8 cellular contexts compared by ENCODE assay signal in the genomic region with DNA sequence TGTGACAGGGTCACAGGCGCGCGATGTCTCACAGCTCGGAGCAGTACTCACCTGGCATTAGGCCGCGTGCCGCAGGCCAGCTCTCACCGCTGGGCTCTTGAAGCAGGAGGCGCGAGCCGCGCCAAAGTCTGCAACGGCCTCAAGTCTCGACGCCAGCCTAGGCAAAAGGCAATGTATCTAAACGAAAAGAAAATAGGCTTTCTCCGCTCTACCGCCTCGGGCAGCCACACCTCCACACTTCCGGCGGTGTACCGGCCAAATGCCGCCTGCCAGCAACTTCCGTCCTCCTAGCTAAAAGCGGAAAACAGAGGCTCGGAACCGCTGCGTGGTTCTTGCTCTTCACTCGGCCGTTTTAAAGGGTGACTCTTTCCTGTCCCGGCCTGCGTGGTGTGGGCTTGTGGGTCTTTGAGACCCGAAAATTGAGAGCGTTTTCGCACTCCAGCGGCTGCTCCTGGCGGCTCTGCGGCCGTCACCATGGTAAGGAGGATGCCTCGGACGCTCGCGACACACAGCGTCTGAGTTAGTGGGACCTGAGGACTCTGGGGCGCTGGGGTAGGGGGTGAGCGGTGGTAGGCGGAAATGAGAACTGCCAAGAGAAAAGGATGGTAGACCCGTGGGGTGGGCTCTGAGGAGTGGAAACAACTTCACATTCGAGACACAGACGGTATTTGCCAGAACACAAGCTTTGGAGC. TPM values are rescaled to one million over a fixed set of nuclear protein-coding genes. Genes with fewer than 3 reads are reported as not detected.
DNase-seq lines count a peak whose midpoint lies in the region; ATAC-seq, FAIRE-seq and TF ChIP-seq lines count a peak whose summit lies in the region.

A gene with protein sequence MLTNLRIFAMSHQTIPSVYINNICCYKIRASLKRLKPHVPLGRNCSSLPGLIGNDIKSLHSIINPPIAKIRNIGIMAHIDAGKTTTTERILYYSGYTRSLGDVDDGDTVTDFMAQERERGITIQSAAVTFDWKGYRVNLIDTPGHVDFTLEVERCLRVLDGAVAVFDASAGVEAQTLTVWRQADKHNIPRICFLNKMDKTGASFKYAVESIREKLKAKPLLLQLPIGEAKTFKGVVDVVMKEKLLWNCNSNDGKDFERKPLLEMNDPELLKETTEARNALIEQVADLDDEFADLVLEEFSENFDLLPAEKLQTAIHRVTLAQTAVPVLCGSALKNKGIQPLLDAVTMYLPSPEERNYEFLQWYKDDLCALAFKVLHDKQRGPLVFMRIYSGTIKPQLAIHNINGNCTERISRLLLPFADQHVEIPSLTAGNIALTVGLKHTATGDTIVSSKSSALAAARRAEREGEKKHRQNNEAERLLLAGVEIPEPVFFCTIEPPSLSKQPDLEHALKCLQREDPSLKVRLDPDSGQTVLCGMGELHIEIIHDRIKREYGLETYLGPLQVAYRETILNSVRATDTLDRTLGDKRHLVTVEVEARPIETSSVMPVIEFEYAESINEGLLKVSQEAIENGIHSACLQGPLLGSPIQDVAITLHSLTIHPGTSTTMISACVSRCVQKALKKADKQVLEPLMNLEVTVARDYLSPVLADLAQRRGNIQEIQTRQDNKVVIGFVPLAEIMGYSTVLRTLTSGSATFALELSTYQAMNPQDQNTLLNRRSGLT (minus strand): TSS at position 231 of the 692 bp plus-strand sequence. CDS start 3,375 bp downstream, outside the sequence.
Gene NSA2, plus strand, starts transcription at position 363 of the 692 bp plus-strand sequence. Its CDS starts 112 bp downstream, at position 475.

- no peaks in the 10 kb centered on the region for H3K9me3 ChIP-seq in keratinocyte (ENCODE audit: control insufficient read depth, low read depth, low read length)

- no peak for TF ChIP-seq CTCF in AG09319 (IDR thresholded peaks at IDR 0.05; ENCODE audit: low read depth, low read length)
- no peak for TF ChIP-seq CTCF in keratinocyte (optimal IDR thresholded peaks at IDR 0.05 in 1 of 3, IDR thresholded peaks at IDR 0.05 in 1 of 3, conservative IDR thresholded peaks at IDR 0.05 in 1 of 3; ENCODE audit: extremely low read depth in 1 of 3, insufficient read depth in 2 of 3, low read length in 3 of 3)

- ATAC-seq in GM19035 (IDR thresholded peaks at IDR 0.05; ENCODE audit: unreplicated experiment) (peak; percentile 90), HG03354 (IDR thresholded peaks at IDR 0.05; ENCODE audit: poor library complexity, severe bottlenecking, unreplicated experiment) (peak; percentile 88)

- H3K27me3 ChIP-seq in keratinocyte (ENCODE audit: control insufficient read depth, extremely low read depth, insufficient read depth, low read length) = no peaks in the 10 kb centered on the region

- H3K4me3 ChIP-seq in keratinocyte (ENCODE audit: control insufficient read depth in 2 of 3, extremely low read depth in 1 of 3, insufficient read depth in 2 of 3, low read depth in 1 of 3, low read length in 3 of 3) = peak within 1 kb of the TSS; percentile 76 to 100 (median 99)

- peak within 1 kb of the TSS; percentile 96 for H3K27ac ChIP-seq in keratinocyte (ENCODE audit: control insufficient read depth, insufficient read depth, low read length)

- peak within 1 kb of the TSS; percentile 89 for H3K4me2 ChIP-seq in keratinocyte (ENCODE audit: control insufficient read depth, extremely low read depth, insufficient read depth, low read depth, low read length)

- no peaks in the 10 kb centered on the region for H4K20me1 ChIP-seq in keratinocyte (ENCODE audit: control insufficient read depth, extremely low read depth, insufficient read depth, low read length)

- no peaks in the 10 kb centered on the region for H3K9me1 ChIP-seq in keratinocyte (ENCODE audit: control insufficient read depth, extremely low read depth, insufficient read depth, low read length)

- peak within 1 kb of the TSS; percentile 96 for H3K9ac ChIP-seq in keratinocyte (ENCODE audit: control insufficient read depth, extremely low read depth, insufficient read depth, low read length)

- peaks cover 47% of the 10 kb centered on the region for H3K4me1 ChIP-seq in keratinocyte (ENCODE audit: control insufficient read depth, extremely low read depth, insufficient read depth, low read length)

- FAIRE-seq in keratinocyte (lab: Jason Lieb, UNC) = peak; percentile 44

- dilution Hi-C loops in keratinocyte (cut with MboI; ENCODE audit: extremely low pct_ligation_motif_present, low sequenced_read_pairs) = no loop called here

- peak; percentile 79 for DNase-seq in AG09319 (ENCODE audit: extremely low read depth, low read depth)
- DNase-seq in NCI-H446 treated with DMSO at 0.1 percent for 48 hours (lab: John Stamatoyannopoulos, UW) = peak; percentile 84
- peak; percentile 89 for DNase-seq in activated CD4-positive, CD25-positive, alpha-beta regulatory T cell treated with anti-CD3 and anti-CD28 coated beads, Interleukin-2, amount 50 U/mL, for 72 hours
- DNase-seq in cerebellar nuclear complex (lab: John Stamatoyannopoulos, UW) = peak; percentile 5 to 63
- peak; percentile 66 for DNase-seq in keratinocyte (ENCODE audit: low read depth, low spot score)
- peak; percentile 80 to 85 for DNase-seq in stimulated activated CD4-positive, alpha-beta T cell treated with anti-CD3 and anti-CD28 coated beads, Interleukin-15, amount 100 ng/mL, for 1 hour (ENCODE audit: low read depth in 1 of 2, low spot score in 1 of 2)

- H3K79me2 ChIP-seq in keratinocyte (ENCODE audit: control insufficient read depth, insufficient read depth, low read length) = peaks cover 49% of the 10 kb centered on the region

- H3K36me3 ChIP-seq in keratinocyte (ENCODE audit: control insufficient read depth in 2 of 2, extremely low read depth in 1 of 2, insufficient read depth in 2 of 2, low read length in 2 of 2) = peaks cover 0 to 3% of the 10 kb centered on the region in 2 experiments

- H2AFZ ChIP-seq in keratinocyte (ENCODE audit: control insufficient read depth, low read length) = peak within 1 kb of the TSS; percentile 98

RNA-seq across cellular contexts. Expression of the first gene that starts in this region (rescaled TPM):
- 31.5 to 55.4 TPM (median 48.7 TPM) in 3 replicates for polyA plus RNA-seq in keratinocyte
- 26.2 TPM for polyA plus RNA-seq in keratinocyte (2011; ENCODE audit: low read depth)
- polyA plus RNA-seq in keratinocyte (2011; cell fraction: cytosol; rRNA removed) = 19.1 and 38.5 TPM in 2 replicates
- polyA plus RNA-seq in keratinocyte (2011; cell fraction: nucleus; rRNA removed) = 53.8 and 72.2 TPM in 2 replicates
- 16.2 and 25.1 TPM in 2 replicates for polyA plus RNA-seq in keratinocyte (2012; ENCODE audit: low replicate concordance)
- polyA minus RNA-seq in keratinocyte = 10.3 to 41.4 TPM (median 26.9 TPM) in 3 replicates
- polyA minus RNA-seq in keratinocyte (2011; cell fraction: cytosol; rRNA and poly(A)+ RNA removed) = 23.8 TPM
- 44.0 and 69.7 TPM in 2 replicates for polyA minus RNA-seq in keratinocyte (2011; cell fraction: nucleus; rRNA and poly(A)+ RNA removed)

RNA-seq across cellular contexts. Expression of gene NSA2, which starts in this region (rescaled TPM):
- polyA plus RNA-seq in keratinocyte = 46.0 to 107 TPM (median 85.7 TPM) in 3 replicates
- 185 TPM for polyA plus RNA-seq in keratinocyte (2011; ENCODE audit: low read depth)
- polyA plus RNA-seq in keratinocyte (2011; cell fraction: cytosol; rRNA removed) = 86.7 and 96.3 TPM in 2 replicates
- polyA plus RNA-seq in keratinocyte (2011; cell fraction: nucleus; rRNA removed) = 13.9 and 37.6 TPM in 2 replicates
- 56.1 and 96.8 TPM in 2 replicates for polyA plus RNA-seq in keratinocyte (2012; ENCODE audit: low replicate concordance)
- polyA minus RNA-seq in keratinocyte = 1.3 to 8.5 TPM (median 3.8 TPM) in 3 replicates
- 60.8 TPM for polyA minus RNA-seq in keratinocyte (2011; cell fraction: cytosol; rRNA and poly(A)+ RNA removed)
- 4.4 and 9.3 TPM in 2 replicates for polyA minus RNA-seq in keratinocyte (2011; cell fraction: nucleus; rRNA and poly(A)+ RNA removed)

Comparison
In these comparisons a context has a peak if more than half of its experiments do, and no peak if none do; other contexts are left out.
1. Peak in every context shown above with its lines: DNase-seq, ATAC-seq, H3K4me3 ChIP-seq and H3K27ac ChIP-seq.
2. DNase-seq: peak in every context shown above with its lines; median percentile 89 in activated CD4-positive, CD25-positive, alpha-beta regulatory T cell treated with anti-CD3 and anti-CD28 coated beads, Interleukin-2, amount 50 U/mL, for 72 hours; 84 in NCI-H446 treated with DMSO at 0.1 percent for 48 hours; 82 in stimulated activated CD4-positive, alpha-beta T cell treated with anti-CD3 and anti-CD28 coated beads, Interleukin-15, amount 100 ng/mL, for 1 hour; 79 in AG09319; 66 in keratinocyte; 34 in cerebellar nuclear complex.